11 cellular contexts compared by ENCODE assay signal in genomic region chr1:198520524-198521254, GRCh38. TPM values are rescaled to one million over a fixed set of nuclear protein-coding genes. Genes with fewer than 3 reads are reported as not detected.
A peak's percentile ranks its signal among the peaks of the same experiment; 100 is the strongest.
DNase-seq lines count a peak whose midpoint lies in the region; ATAC-seq and TF ChIP-seq lines count a peak whose summit lies in the region.
"Had no signal": no experiment of that assay in that cellular context is flagged by ENCODE, and none has a peak within 500 bp of the region (broad histone marks: within the 10 kb centered on the region; RNA-seq: fewer than 3 reads in every experiment).

No MANE protein-coding gene starts in this region.

- H3K56ac ChIP-seq in H9 (ENCODE audit: insufficient read length, low read depth, low read length) (no peak overlapping the region), mesendoderm (ENCODE audit: low read length) (no peak overlapping the region)

- H2BK12ac ChIP-seq in H9 (ENCODE audit: insufficient read length, low read depth, low read length) (no peak overlapping the region), trophoblast cell (ENCODE audit: low read length) (no peak overlapping the region)

- no peaks in the 10 kb centered on the region for H3K36me3 ChIP-seq in mesendoderm (ENCODE audit: control insufficient read depth, insufficient read depth, low read length)
- no peaks in the 10 kb centered on the region for H3K36me3 ChIP-seq in trophoblast cell (ENCODE audit: control insufficient read depth in 1 of 2, insufficient read depth in 2 of 2, low read length in 2 of 2)
- H3K36me3 ChIP-seq: stomach had no signal

- H2BK5ac ChIP-seq in H9 (ENCODE audit: insufficient read length, low read length) (no peak overlapping the region), mesendoderm (ENCODE audit: low read length) (no peak overlapping the region), trophoblast cell (ENCODE audit: low read depth, low read length, poor library complexity) (no peak overlapping the region)

- H3K4me2 ChIP-seq in H9 (ENCODE audit: insufficient read depth, insufficient read length, low read length) (peak overlapping the region; percentile 51), mesendoderm (ENCODE audit: low read length) (no peak overlapping the region), trophoblast cell (ENCODE audit: low read length) (no peak overlapping the region)

- H2AK5ac ChIP-seq in H9 (ENCODE audit: insufficient read length, low read length), result no peak overlapping the region
- H2AK5ac ChIP-seq in mesendoderm (ENCODE audit: low read length), result no peak overlapping the region
- H2AK5ac ChIP-seq in trophoblast cell (ENCODE audit: low read length), result no peak overlapping the region

- H3K23ac ChIP-seq in H9 (ENCODE audit: insufficient read length, low read depth, low read length) (no peak overlapping the region), mesendoderm (ENCODE audit: low read length) (no peak overlapping the region), trophoblast cell (ENCODE audit: low read length) (no peak overlapping the region)

- H3K27me3 ChIP-seq in H9 (ENCODE audit: insufficient read depth, low read length), result no peaks in the 10 kb centered on the region
- H3K27me3 ChIP-seq in mesendoderm (ENCODE audit: insufficient read depth, low read length, poor library complexity), result no peaks in the 10 kb centered on the region
- H3K27me3 ChIP-seq in trophoblast cell (ENCODE audit: insufficient read depth, low read length), result no peaks in the 10 kb centered on the region
- H3K27me3 ChIP-seq: stomach had no signal

- no peak for TF ChIP-seq CTCF in H9 (conservative IDR thresholded peaks at IDR 0.05)

- no peaks in the 10 kb centered on the region for H4K20me1 ChIP-seq in H9 (ENCODE audit: control insufficient read depth, insufficient read depth, insufficient read length)

- H3T11ph ChIP-seq in H9 (ENCODE audit: low read length), result no peak overlapping the region

- no peak overlapping the region for H3K4me3 ChIP-seq in mesendoderm (ENCODE audit: low read length)
- no peak overlapping the region for H3K4me3 ChIP-seq in trophoblast cell (ENCODE audit: low read depth, low read length)
- H3K4me3 ChIP-seq: stomach had no signal

- H3K27me3 Mint-ChIP-seq in H9 (ENCODE audit: low read depth), result no peaks in the 10 kb centered on the region
- H3K27me3 Mint-ChIP-seq in IgD-negative memory B cell, result no peaks in the 10 kb centered on the region

- H4K91ac ChIP-seq in H9 (ENCODE audit: insufficient read length, low read depth, low read length) (no peak overlapping the region), trophoblast cell (ENCODE audit: low read depth, low read length) (no peak overlapping the region)

- no peak for DNase-seq in H9
- DNase-seq in mesendoderm, result peak; percentile 40
- DNase-seq in left ventricle myocardium superior, result no peak
- no peak for DNase-seq in cerebellar nuclear complex (lab: John Stamatoyannopoulos, UW)
- no peak for DNase-seq in activated CD8-positive, alpha-beta memory T cell treated with anti-CD3 and anti-CD28 coated beads for 24 hours
- no peak for DNase-seq in trophoblast cell
- DNase-seq: stomach had no signal

- no peak overlapping the region for H4K8ac ChIP-seq in H9 (replicated peaks; ENCODE audit: insufficient read length, low read depth, low read length)
- H4K8ac ChIP-seq in mesendoderm (ENCODE audit: low read depth, low read length), result no peak overlapping the region
- no peak overlapping the region for H4K8ac ChIP-seq in trophoblast cell (ENCODE audit: low read depth, low read length)

- H4K5ac ChIP-seq in H9 (ENCODE audit: insufficient read length, low read depth, low read length) (no peak overlapping the region), mesendoderm (ENCODE audit: low read length) (no peak overlapping the region)

- ATAC-seq in GM18873 (IDR thresholded peaks at IDR 0.05; ENCODE audit: low FRiP score, unreplicated experiment), result peak; percentile 88
- ATAC-seq in left ventricle myocardium superior, result no peak

- no peak overlapping the region for H2BK20ac ChIP-seq in H9 (ENCODE audit: low read depth, low read length, poor library complexity, severe bottlenecking)

- H2BK15ac ChIP-seq in H9 (ENCODE audit: low read depth, low read length) (no peak overlapping the region), mesendoderm (replicated peaks; ENCODE audit: low read depth) (no peak overlapping the region)

- H2BK120ac ChIP-seq in H9 (ENCODE audit: low read depth, low read length, poor library complexity, severe bottlenecking) (no peak overlapping the region), mesendoderm (ENCODE audit: low read depth, low read length) (no peak overlapping the region), trophoblast cell (ENCODE audit: insufficient read depth, low read length, poor library complexity) (no peak overlapping the region)

- H3K4me1 Mint-ChIP-seq in H9, result peaks cover 25 to 31% of the 10 kb centered on the region in 2 experiments
- peaks cover 30 to 45% (median 33%) of the 10 kb centered on the region in 3 donors for H3K4me1 Mint-ChIP-seq in IgD-negative memory B cell

- H3K18ac ChIP-seq in H9 (ENCODE audit: insufficient read length, low read depth, low read length) (no peak overlapping the region), mesendoderm (ENCODE audit: low read length) (no peak overlapping the region), trophoblast cell (ENCODE audit: low read length) (no peak overlapping the region)

- H3K27ac ChIP-seq in H9 (ENCODE audit: insufficient read length, low read depth, low read length), result no peak overlapping the region
- H3K27ac ChIP-seq in mesendoderm (ENCODE audit: low read depth, low read length), result no peak overlapping the region
- no peak overlapping the region for H3K27ac ChIP-seq in trophoblast cell (ENCODE audit: low read depth, low read length)
- H3K27ac ChIP-seq: stomach had no signal

- H3K14ac ChIP-seq in H9 (ENCODE audit: insufficient read depth, low read length) (no peak overlapping the region), trophoblast cell (ENCODE audit: low read length) (no peak overlapping the region)

- no peaks in the 10 kb centered on the region for H3K23me2 ChIP-seq in H9 (ENCODE audit: insufficient read length, low read depth, low read length, poor library complexity, severe bottlenecking)

- no CpG with 5 or more reads among the region's 5 CpGs for WGBS in H9 (ENCODE audit: extremely low coverage, insufficient read length, low lambda C conversion rate)
- no CpG with 5 or more reads among the region's 5 CpGs for WGBS in mesendoderm (ENCODE audit: extremely low coverage, insufficient coverage, low lambda C conversion rate)
- WGBS in trophoblast cell (ENCODE audit: extremely low coverage, insufficient coverage, insufficient read length), result no CpG with 5 or more reads among the region's 5 CpGs

- H3K36me3 Mint-ChIP-seq in H9 (ENCODE audit: insufficient read depth in 1 of 3, low read depth in 3 of 3) (no peaks in the 10 kb centered on the region; a peak in 1 of 7 replicates), IgD-negative memory B cell (no peaks in the 10 kb centered on the region)

- intact Hi-C loops in left ventricle myocardium superior (cut with micrococcal nuclease), result no loop called here

- H3K27ac Mint-ChIP-seq in H9 (peak overlapping the region; percentile 15 to 81 (median 29); a peak in 5 of 7 replicates), IgD-negative memory B cell (peak overlapping the region in 1 of 3 donors; percentile 32)

- H2AFZ ChIP-seq in H9 (ENCODE audit: low read length) (no peak overlapping the region), trophoblast cell (ENCODE audit: insufficient read depth, low read length, poor library complexity) (no peak overlapping the region)

- H4K12ac ChIP-seq in trophoblast cell (ENCODE audit: low read depth, low read length), result no peak overlapping the region

- H3K79me2 ChIP-seq in H9 (ENCODE audit: insufficient read depth, low read length), result no peaks in the 10 kb centered on the region
- H3K79me2 ChIP-seq in mesendoderm (ENCODE audit: control insufficient read depth, insufficient read depth, low read length), result no peaks in the 10 kb centered on the region
- no peaks in the 10 kb centered on the region for H3K79me2 ChIP-seq in trophoblast cell (ENCODE audit: control insufficient read depth, insufficient read depth, low read length, poor library complexity)

- H3K4me1 ChIP-seq in H9 (ENCODE audit: insufficient read depth, low read length) (peaks cover 9% of the 10 kb centered on the region; the same call in 1 of the 2 replicates), mesendoderm (ENCODE audit: control insufficient read depth, low read depth, low read length) (peaks cover 10% of the 10 kb centered on the region), trophoblast cell (ENCODE audit: control insufficient read depth in 1 of 2, insufficient read depth in 2 of 2, low read length in 2 of 2) (no peaks in the 10 kb centered on the region)
- H3K4me1 ChIP-seq: stomach had no signal

- H3K9me3 Mint-ChIP-seq in H9 (no peaks in the 10 kb centered on the region), IgD-negative memory B cell (no peaks in the 10 kb centered on the region)

- H3K9ac ChIP-seq in H9 (ENCODE audit: extremely low read depth, insufficient read length, low read length), result no peak overlapping the region
- H3K9ac ChIP-seq in mesendoderm (ENCODE audit: low read length), result no peak overlapping the region
- H3K9ac ChIP-seq in trophoblast cell (ENCODE audit: low read length), result no peak overlapping the region

- H3K4ac ChIP-seq in H9 (ENCODE audit: low read depth, low read length) (no peak overlapping the region), mesendoderm (ENCODE audit: low read depth, low read length) (no peak overlapping the region), trophoblast cell (ENCODE audit: low read depth, low read length) (no peak overlapping the region)

- no peaks in the 10 kb centered on the region for H3K79me1 ChIP-seq in H9 (ENCODE audit: insufficient read depth, low read depth, low read length, poor library complexity, severe bottlenecking)
- no peaks in the 10 kb centered on the region for H3K79me1 ChIP-seq in mesendoderm (ENCODE audit: low read length)
- no peaks in the 10 kb centered on the region for H3K79me1 ChIP-seq in trophoblast cell (ENCODE audit: low read length)

- H3K9me3 ChIP-seq in H9 (ENCODE audit: control insufficient read depth, low read depth, low read length), result no peaks in the 10 kb centered on the region
- H3K9me3 ChIP-seq in trophoblast cell (ENCODE audit: insufficient read depth, low read depth, low read length), result no peaks in the 10 kb centered on the region
- H3K9me3 ChIP-seq: stomach had no signal

- H3K4me3 Mint-ChIP-seq in H9 (peak overlapping the region in 1 of 2 experiments; percentile 10; a peak in 1 of 5 replicates), IgD-negative memory B cell (peak overlapping the region; percentile 71 to 90 (median 84))

RNA-seq across cellular contexts. Expression of gene ATP6V1G3, which starts 19.8 kb away (rescaled TPM):
- not detected in 2 replicates for total RNA-seq in H9 (2021)
- not detected for polyA plus RNA-seq in IgD-negative memory B cell
- not detected for polyA plus RNA-seq in mesendoderm (2013, experiment 1 of 2)
- not detected for polyA plus RNA-seq in mesendoderm (2013, experiment 2 of 2)
- total RNA-seq in left ventricle myocardium superior, result not detected
- not detected in 2 replicates for polyA plus RNA-seq in trophoblast cell (2013)
- total RNA-seq: myocyte; stomach; T-helper 2 cell treated with Interferon-gamma antibody and Interleukin-4, amounts not matched to agents 100 ng/mL and 5 ng/mL, for 36 hours had no signal
- polyA plus RNA-seq: stomach had no signal
